Comparison of ENCODE assay signal across 13 cellular contexts in genomic region chr1:2558030-2558400, GRCh38. TPM values are rescaled to one million over a fixed set of nuclear protein-coding genes. Genes with fewer than 3 reads are reported as not detected.
DNase-seq lines count a peak whose midpoint lies in the region; ATAC-seq and TF ChIP-seq lines count a peak whose summit lies in the region.
"Had no signal": no experiment of that assay in that cellular context is flagged by ENCODE, and none has a peak within 500 bp of the region (broad histone marks: within the 10 kb centered on the region; RNA-seq: fewer than 3 reads in every experiment).

No MANE protein-coding gene starts in this region.

- H3K27me3 Mint-ChIP-seq in CD4-positive, CD25-positive, alpha-beta regulatory T cell, result no peaks in the 10 kb centered on the region
- peaks cover 6% of the 10 kb centered on the region for H3K27me3 Mint-ChIP-seq in dendritic cell treated with granulocyte-macrophage colony-stimulating factor and Interleukin-4, amounts not matched to agents 40 ng/mL and 50 ng/mL, for 4 days
- peaks cover 7% of the 10 kb centered on the region for H3K27me3 Mint-ChIP-seq in mesothelial cell of epicardium (ENCODE audit: low read depth)

- no peak overlapping the region for H3K4me2 ChIP-seq in osteoblast (ENCODE audit: insufficient read depth, low read length)

- DNase-seq in CD4-positive, CD25-positive, alpha-beta regulatory T cell, result no peak
- DNase-seq in H7 (peak; percentile 42), osteoblast (ENCODE audit: insufficient read length, low spot score, missing footprints) (peak; percentile 61), mesothelial cell of epicardium (ENCODE audit: low spot score in 2 of 2, unreplicated experiment in 2 of 2) (no peak), HK-2 (ENCODE audit: unreplicated experiment) (no peak)
- no peak for DNase-seq in stimulated activated naive CD4-positive, alpha-beta T cell (lab: John Stamatoyannopoulos, UW)
- DNase-seq: activated CD4-positive, alpha-beta T cell treated with anti-CD3 and anti-CD28 coated beads for 4 hours; mesenchymal stem cell; stimulated activated CD4-positive, alpha-beta T cell treated with anti-CD3 and anti-CD28 coated beads, Interleukin-2, amount 100 ng/mL, for 24 hours had no signal

- peaks cover 30% of the 10 kb centered on the region for H3K36me3 ChIP-seq in CD4-positive, CD25-positive, alpha-beta regulatory T cell (ENCODE audit: control insufficient read depth, insufficient read depth, low read length)
- H3K36me3 ChIP-seq in H7 (replicated peaks; ENCODE audit: control insufficient read depth, insufficient read depth, low read length) (no peaks in the 10 kb centered on the region), osteoblast (ENCODE audit: insufficient read depth, low read length) (no peaks in the 10 kb centered on the region)
- H3K36me3 ChIP-seq: prostate gland had no signal

- H3K4me3 Mint-ChIP-seq in CD4-positive, CD25-positive, alpha-beta regulatory T cell, result peak overlapping the region; percentile 89 to 100 (median 98)
- H3K4me3 Mint-ChIP-seq in dendritic cell treated with granulocyte-macrophage colony-stimulating factor and Interleukin-4, amounts not matched to agents 40 ng/mL and 50 ng/mL, for 4 days, result peak overlapping the region; percentile 84
- no peak overlapping the region for H3K4me3 Mint-ChIP-seq in mesothelial cell of epicardium

- H3K4me3 ChIP-seq in CD4-positive, CD25-positive, alpha-beta regulatory T cell (ENCODE audit: low read depth, low read length), result no peak overlapping the region
- H3K4me3 ChIP-seq in H7 (ENCODE audit: insufficient read depth, low read depth, low read length) (no peak overlapping the region), osteoblast (ENCODE audit: insufficient read depth, low read length) (no peak overlapping the region)

- no peaks in the 10 kb centered on the region for H4K20me1 ChIP-seq in osteoblast (ENCODE audit: insufficient read depth, low read length)

- H3K27ac Mint-ChIP-seq in CD4-positive, CD25-positive, alpha-beta regulatory T cell, result peak overlapping the region; percentile 26 to 85 (median 47)
- peak overlapping the region; percentile 96 for H3K27ac Mint-ChIP-seq in dendritic cell treated with granulocyte-macrophage colony-stimulating factor and Interleukin-4, amounts not matched to agents 40 ng/mL and 50 ng/mL, for 4 days
- H3K27ac Mint-ChIP-seq in mesothelial cell of epicardium, result no peak overlapping the region

- no peak for TF ChIP-seq CTCF in osteoblast (IDR thresholded peaks at IDR 0.05; ENCODE audit: extremely low read depth, low read depth, low read length)
- TF ChIP-seq CTCF in mesothelial cell of epicardium (IDR thresholded peaks at IDR 0.05; ENCODE audit: unreplicated experiment), result no peak

- peaks cover 0 to 2% (median 0%) of the 10 kb centered on the region in 7 donors for H3K9me3 Mint-ChIP-seq in CD4-positive, CD25-positive, alpha-beta regulatory T cell
- H3K9me3 Mint-ChIP-seq in dendritic cell treated with granulocyte-macrophage colony-stimulating factor and Interleukin-4, amounts not matched to agents 40 ng/mL and 50 ng/mL, for 4 days, result no peaks in the 10 kb centered on the region
- H3K9me3 Mint-ChIP-seq in mesothelial cell of epicardium, result no peaks in the 10 kb centered on the region

- H3K27ac ChIP-seq in CD4-positive, CD25-positive, alpha-beta regulatory T cell (ENCODE audit: insufficient read depth, low read length, poor library complexity, severe bottlenecking), result peak overlapping the region; percentile 97
- H3K27ac ChIP-seq in osteoblast (ENCODE audit: low read depth, low read length), result no peak overlapping the region

- H3K9me3 ChIP-seq in CD4-positive, CD25-positive, alpha-beta regulatory T cell (ENCODE audit: control insufficient read depth in 2 of 2, low read length in 2 of 2), result no peaks in the 10 kb centered on the region
- no peaks in the 10 kb centered on the region for H3K9me3 ChIP-seq in osteoblast (ENCODE audit: low read depth, low read length)
- H3K9me3 ChIP-seq: prostate gland had no signal

- intact Hi-C loops in dendritic cell treated with granulocyte-macrophage colony-stimulating factor and Interleukin-4, amounts not matched to agents 40 ng/mL and 50 ng/mL, for 4 days (cut with micrococcal nuclease), result no loop called here

- peaks cover 3% of the 10 kb centered on the region for H3K79me2 ChIP-seq in osteoblast (ENCODE audit: insufficient read depth, low read length)

- H3K4me1 ChIP-seq in CD4-positive, CD25-positive, alpha-beta regulatory T cell (ENCODE audit: control insufficient read depth, insufficient read depth, low read length, poor library complexity, severe bottlenecking), result peaks cover 59% of the 10 kb centered on the region
- peaks cover 6% of the 10 kb centered on the region for H3K4me1 ChIP-seq in osteoblast (ENCODE audit: insufficient read depth, low read length)

- no peak overlapping the region for H2AFZ ChIP-seq in osteoblast (ENCODE audit: low read length)

- peaks cover 4% of the 10 kb centered on the region for H3K36me3 Mint-ChIP-seq in CD4-positive, CD25-positive, alpha-beta regulatory T cell
- H3K36me3 Mint-ChIP-seq in dendritic cell treated with granulocyte-macrophage colony-stimulating factor and Interleukin-4, amounts not matched to agents 40 ng/mL and 50 ng/mL, for 4 days (ENCODE audit: low read depth), result peaks cover 82% of the 10 kb centered on the region
- H3K36me3 Mint-ChIP-seq in mesothelial cell of epicardium, result no peaks in the 10 kb centered on the region

- H3K4me1 Mint-ChIP-seq in CD4-positive, CD25-positive, alpha-beta regulatory T cell, result peaks cover 0 to 53% (median 10%) of the 10 kb centered on the region in 4 donors
- peaks cover 69% of the 10 kb centered on the region for H3K4me1 Mint-ChIP-seq in dendritic cell treated with granulocyte-macrophage colony-stimulating factor and Interleukin-4, amounts not matched to agents 40 ng/mL and 50 ng/mL, for 4 days (ENCODE audit: low read depth)
- H3K4me1 Mint-ChIP-seq in mesothelial cell of epicardium, result peaks cover 4% of the 10 kb centered on the region

- ATAC-seq in CD4-positive, CD25-positive, alpha-beta regulatory T cell (ENCODE audit: low read depth in 2 of 2), result no peak
- ATAC-seq in HG02642 (IDR thresholded peaks at IDR 0.05; ENCODE audit: poor library complexity, unreplicated experiment), result no peak
- ATAC-seq: SK-N-SH treated with all-trans-retinoic acid at 6 μM for 48 hours had no signal

- H3K27me3 ChIP-seq in CD4-positive, CD25-positive, alpha-beta regulatory T cell (ENCODE audit: control insufficient read depth, insufficient read depth, low read length), result no peaks in the 10 kb centered on the region
- H3K27me3 ChIP-seq in H7 (ENCODE audit: control insufficient read depth, insufficient read depth, low read length), result no peaks in the 10 kb centered on the region
- no peaks in the 10 kb centered on the region for H3K27me3 ChIP-seq in osteoblast (ENCODE audit: insufficient read depth, low read length)

RNA-seq across cellular contexts. Expression of gene TNFRSF14, which starts 1.8 kb away (rescaled TPM):
- total RNA-seq in CD4-positive, CD25-positive, alpha-beta regulatory T cell, result 235 TPM
- 10 to 100 TPM; 57.3 to 75.8 (median 73.8) TPM for polyA plus RNA-seq in CD4-positive, CD25-positive, alpha-beta regulatory T cell
- 0.07 and 0.55 TPM in 2 replicates for total RNA-seq in H7 (2014; rRNA removed; shearing (Covaris generic))
- total RNA-seq in osteoblast (29.2 and 36.6 TPM in 2 replicates), mesothelial cell of epicardium (1.1 to 1.3 TPM (median 1.2 TPM) in 3 replicates)

RNA-seq across cellular contexts. Expression of gene HES5, which starts 28.0 kb away (rescaled TPM):
- total RNA-seq in CD4-positive, CD25-positive, alpha-beta regulatory T cell, result not detected
- polyA plus RNA-seq in CD4-positive, CD25-positive, alpha-beta regulatory T cell, result not detected
- 0.07 and 0.33 TPM in 2 replicates for total RNA-seq in H7 (2014; rRNA removed; shearing (Covaris generic))
- total RNA-seq in osteoblast (not detected in 2 replicates), mesothelial cell of epicardium (not detected in 3 replicates)

RNA-seq across cellular contexts. Expression of gene PRXL2B, which starts 28.6 kb away (rescaled TPM):
- 24.5 TPM for total RNA-seq in CD4-positive, CD25-positive, alpha-beta regulatory T cell
- polyA plus RNA-seq in CD4-positive, CD25-positive, alpha-beta regulatory T cell, result 10 to 100 TPM; 24.7 to 31.1 (median 27.2) TPM
- total RNA-seq in H7 (2014; rRNA removed; shearing (Covaris generic)), result 62.9 and 83.5 TPM in 2 replicates
- total RNA-seq in osteoblast (8.0 and 9.4 TPM in 2 replicates), mesothelial cell of epicardium (33.4 to 37.1 TPM (median 34.7 TPM) in 3 replicates)

RNA-seq across cellular contexts. Expression of gene PANK4, which starts 31.6 kb away (rescaled TPM):
- 66.6 TPM for total RNA-seq in CD4-positive, CD25-positive, alpha-beta regulatory T cell
- 10 to 100 TPM; 16.8 to 23.7 (median 17.3) TPM for polyA plus RNA-seq in CD4-positive, CD25-positive, alpha-beta regulatory T cell
- 62.5 and 79.0 TPM in 2 replicates for total RNA-seq in H7 (2014; rRNA removed; shearing (Covaris generic))
- total RNA-seq in osteoblast (15.2 and 18.6 TPM in 2 replicates), mesothelial cell of epicardium (43.1 to 50.8 TPM (median 45.4 TPM) in 3 replicates)

Comparison
In these comparisons a context has a peak if more than half of its experiments do, and no peak if none do; other contexts are left out.
1. DNase-seq: peak in H7 (single experiment) and osteoblast (single experiment); none in CD4-positive, CD25-positive, alpha-beta regulatory T cell (0 of 3), stimulated activated naive CD4-positive, alpha-beta T cell (0 of 6), mesothelial cell of epicardium (0 of 2) and HK-2 (single experiment).
2. RNA of gene TNFRSF14, which starts 1.8 kb away (total RNA-seq): 235 TPM in CD4-positive, CD25-positive, alpha-beta regulatory T cell (single experiment) and 29.2 to 36.6 TPM in osteoblast; 1.1 to 1.3 TPM in mesothelial cell of epicardium and 0.07 to 0.55 TPM in H7; every median in the first group is over 10 times any median in the second.